ENCODE assay signal across 28 cellular contexts in genomic region chr20:51587145-51587544, GRCh38.
"Had no signal": no experiment of that assay in that cellular context is flagged by ENCODE, and none has a peak within 500 bp of the region (broad histone marks: within the 10 kb centered on the region; RNA-seq: fewer than 3 reads in every experiment).

No MANE protein-coding gene starts in this region.

- H3K27ac ChIP-seq: epithelial cell of prostate, heart right ventricle, left lung, prostate gland, skin epidermis, suprapubic skin, transverse colon, vagina had no signal

- H3K4me3 ChIP-seq: heart right ventricle, left lung, prostate gland, skin epidermis, suprapubic skin, transverse colon, vagina had no signal

- H3K36me3 ChIP-seq: heart right ventricle, left lung, prostate gland, suprapubic skin, transverse colon, vagina had no signal

- ATAC-seq: esophagus mucosa; heart right ventricle; left cardiac atrium; left lung; naive thymus-derived CD8-positive, alpha-beta T cell; right cardiac atrium; stimulated activated naive CD8-positive, alpha-beta T cell treated with anti-CD3 and anti-CD28 coated beads, Interleukin-15, amount 100 ng/mL, for 72 hours had no signal

- DNase-seq: effector CD8-positive, alpha-beta T cell; endodermal cell; foreskin fibroblast; glutamatergic neuron; heart right ventricle; hippocampal formation; left cardiac atrium; left lung; mesenchymal stem cell; midbrain; naive thymus-derived CD8-positive, alpha-beta T cell; nephron progenitor cell; nucleus accumbens; right cardiac atrium; stimulated activated CD4-positive, alpha-beta T cell treated with anti-CD3 and anti-CD28 coated beads, Interleukin-15, amount 100 ng/mL, for 24 hours; stimulated activated CD4-positive, alpha-beta T cell treated with anti-CD3 and anti-CD28 coated beads, Interleukin-2, amount 100 ng/mL, for 48 hours; stimulated activated CD8-positive, alpha-beta memory T cell treated with anti-CD3 and anti-CD28 coated beads, Interleukin-4, amount 100 ng/mL, for 48 hours; stimulated activated naive CD4-positive, alpha-beta T cell; stimulated activated naive CD8-positive, alpha-beta T cell treated with anti-CD3 and anti-CD28 coated beads, Interleukin-15, amount 100 ng/mL, for 72 hours; transverse colon had no signal

- H3K9me3 ChIP-seq: heart right ventricle, left lung, prostate gland, suprapubic skin, transverse colon, vagina had no signal

- H3K27me3 ChIP-seq: heart right ventricle, left lung, suprapubic skin, transverse colon, vagina had no signal

- FAIRE-seq: colon, islet of Langerhans had no signal

- H3K4me1 ChIP-seq: heart right ventricle, left lung, prostate gland, suprapubic skin, transverse colon, vagina had no signal
